ENCODE assay signal across 8 cellular contexts in genomic region chr2:30165050-30165520, GRCh38. TPM values are rescaled to one million over a fixed set of nuclear protein-coding genes. Genes with fewer than 3 reads are reported as not detected.
DNase-seq lines count a peak whose midpoint lies in the region; ATAC-seq and TF ChIP-seq lines count a peak whose summit lies in the region.

No MANE protein-coding gene starts in this region.

- H3K18ac ChIP-seq in trophoblast cell (ENCODE audit: low read length): no peak overlapping the region

- no peaks in the 10 kb centered on the region for H3K27me3 ChIP-seq in trophoblast cell (ENCODE audit: insufficient read depth, low read length)

- H3K27me3 Mint-ChIP-seq in activated naive CD4-positive, alpha-beta T cell treated with anti-CD3 and anti-CD28 coated beads for 36 hours (ENCODE audit: low read depth): no peaks in the 10 kb centered on the region

- no peak overlapping the region for H3K9ac ChIP-seq in trophoblast cell (ENCODE audit: low read length)

- no peak overlapping the region for H2AK5ac ChIP-seq in trophoblast cell (ENCODE audit: low read length)

- CTCF ChIA-PET in activated naive CD4-positive, alpha-beta T cell treated with anti-CD3 and anti-CD28 coated beads for 36 hours (lab: Charles Lee): interaction anchor here (0.6 to 9.2 kb wide), 88 partner anchors 9 to 1168 kb away, joined by 3 to 458 read pairs (median 4); partner anchors contain the start of gene YPEL5

- H3K4ac ChIP-seq in trophoblast cell (ENCODE audit: low read depth, low read length): no peak overlapping the region

- intact Hi-C loops in activated naive CD4-positive, alpha-beta T cell treated with anti-CD3 and anti-CD28 coated beads for 36 hours (cut with micrococcal nuclease): loop anchor here (1.0 to 10.0 kb wide), 13 partner anchors 26 to 1167 kb away; partner anchors contain the start of genes GALNT14 and LBH

- no peaks in the 10 kb centered on the region for H3K36me3 Mint-ChIP-seq in activated naive CD4-positive, alpha-beta T cell treated with anti-CD3 and anti-CD28 coated beads for 36 hours (ENCODE audit: low read depth)

- no peak overlapping the region for H3K27ac Mint-ChIP-seq in activated naive CD4-positive, alpha-beta T cell treated with anti-CD3 and anti-CD28 coated beads for 36 hours

- peaks cover 2% of the 10 kb centered on the region for H3K79me1 ChIP-seq in trophoblast cell (ENCODE audit: low read length)

- ATAC-seq in HG02571 (IDR thresholded peaks at IDR 0.05; ENCODE audit: unreplicated experiment): peak; percentile 61
- no peak for ATAC-seq in GM19324 (IDR thresholded peaks at IDR 0.05; ENCODE audit: low FRiP score, unreplicated experiment)

- no peak overlapping the region for H3K23ac ChIP-seq in trophoblast cell (ENCODE audit: low read length)

- no peak overlapping the region for H4K91ac ChIP-seq in trophoblast cell (ENCODE audit: low read depth, low read length)

- DNase-seq in GM12865 (ENCODE audit: low read depth) (peak; percentile 91), MV-4-11 (lab: John Stamatoyannopoulos, UW) (peak; percentile 92), SHP77 treated with DMSO at 0.1 percent for 48 hours (lab: John Stamatoyannopoulos, UW) (peak; percentile 83), globus pallidus (ENCODE audit: low spot score) (peak; percentile 82), trophoblast cell (peak; percentile 80 to 89)
- peak; percentile 77 for DNase-seq in activated naive CD4-positive, alpha-beta T cell treated with anti-CD3 and anti-CD28 coated beads for 36 hours

- peaks cover 3% of the 10 kb centered on the region for H3K9me3 ChIP-seq in trophoblast cell (ENCODE audit: insufficient read depth, low read depth, low read length)

- H3K4me3 ChIP-seq in GM12865 (ENCODE audit: low read depth, low read length) (no peak overlapping the region), trophoblast cell (ENCODE audit: low read depth, low read length) (no peak overlapping the region)

- H3K36me3 ChIP-seq in trophoblast cell (ENCODE audit: control insufficient read depth in 1 of 2, insufficient read depth in 2 of 2, low read length in 2 of 2): peaks cover 4 to 6% of the 10 kb centered on the region in 2 experiments

- H3K4me3 Mint-ChIP-seq in activated naive CD4-positive, alpha-beta T cell treated with anti-CD3 and anti-CD28 coated beads for 36 hours: no peak overlapping the region

- no peak overlapping the region for H3K4me2 ChIP-seq in trophoblast cell (ENCODE audit: low read length)

- no peak overlapping the region for H2BK5ac ChIP-seq in trophoblast cell (ENCODE audit: low read depth, low read length, poor library complexity)

- TF ChIP-seq CTCF in GM12865 (IDR thresholded peaks at IDR 0.05; ENCODE audit: insufficient read depth, low read depth, low read length, missing control alignments): peak; percentile 69

- H4K12ac ChIP-seq in trophoblast cell (ENCODE audit: low read depth, low read length): no peak overlapping the region

- no peaks in the 10 kb centered on the region for H3K79me2 ChIP-seq in trophoblast cell (ENCODE audit: control insufficient read depth, insufficient read depth, low read length, poor library complexity)

- H2AFZ ChIP-seq in trophoblast cell (ENCODE audit: insufficient read depth, low read length, poor library complexity): no peak overlapping the region

- H2BK12ac ChIP-seq in trophoblast cell (ENCODE audit: low read length): no peak overlapping the region

- no peak overlapping the region for H4K8ac ChIP-seq in trophoblast cell (ENCODE audit: low read depth, low read length)

- WGBS in trophoblast cell (ENCODE audit: extremely low coverage, insufficient coverage, insufficient read length): no CpG with 5 or more reads among the region's 7 CpGs

- no peak overlapping the region for H3K14ac ChIP-seq in trophoblast cell (ENCODE audit: low read length)

- no peak overlapping the region for H3K27ac ChIP-seq in trophoblast cell (ENCODE audit: low read depth, low read length)

- no peaks in the 10 kb centered on the region for H3K9me3 Mint-ChIP-seq in activated naive CD4-positive, alpha-beta T cell treated with anti-CD3 and anti-CD28 coated beads for 36 hours

- H3K4me1 Mint-ChIP-seq in activated naive CD4-positive, alpha-beta T cell treated with anti-CD3 and anti-CD28 coated beads for 36 hours (ENCODE audit: low read depth): peaks cover 6% of the 10 kb centered on the region

- no peak overlapping the region for H2BK120ac ChIP-seq in trophoblast cell (ENCODE audit: insufficient read depth, low read length, poor library complexity)

- H3K4me1 ChIP-seq in trophoblast cell (ENCODE audit: control insufficient read depth in 1 of 2, insufficient read depth in 2 of 2, low read length in 2 of 2): peaks cover 0 to 3% of the 10 kb centered on the region in 2 experiments

RNA-seq across cellular contexts. Expression of gene YPEL5, which starts 18.3 kb away (rescaled TPM):
- total RNA-seq in activated naive CD4-positive, alpha-beta T cell treated with anti-CD3 and anti-CD28 coated beads for 36 hours: 10 to 100 TPM; 28.4 to 33.3 TPM
- 103 and 105 TPM in 2 replicates for polyA plus RNA-seq in trophoblast cell (2013)
